In genomic region chr10:68202965-68203358, GRCh38 we compare ENCODE assay signal across 14 cellular contexts. TPM values are rescaled to one million over a fixed set of nuclear protein-coding genes. Genes with fewer than 3 reads are reported as not detected.
DNase-seq lines count a peak whose midpoint lies in the region; ATAC-seq, FAIRE-seq and TF ChIP-seq lines count a peak whose summit lies in the region.
"Had no signal": no experiment of that assay in that cellular context is flagged by ENCODE, and none has a peak within 500 bp of the region (broad histone marks: within the 10 kb centered on the region; RNA-seq: fewer than 3 reads in every experiment).

No MANE protein-coding gene starts in this region.

- H3K4me1 ChIP-seq in A549 (peaks cover 8% of the 10 kb centered on the region; the same call in 1 of the 3 replicates), RWPE2 (ENCODE audit: insufficient read depth, poor library complexity, severe bottlenecking) (no peaks in the 10 kb centered on the region), fibroblast of lung (ENCODE audit: control insufficient read depth, extremely low read depth, insufficient read depth, low read length) (no peaks in the 10 kb centered on the region)

- ATAC-seq in A549 (peak; percentile 24 to 57; a peak in 3 of 6 replicates), RWPE2 (ENCODE audit: low read depth) (peak; percentile 48; the same call in 1 of the 3 replicates), HG02759 (IDR thresholded peaks at IDR 0.05; ENCODE audit: unreplicated experiment) (no peak)

- H2AFZ ChIP-seq in fibroblast of lung (ENCODE audit: low read length): no peak overlapping the region

- no peak for TF ChIP-seq RAD21 in A549 (conservative IDR thresholded peaks at IDR 0.05 in 1 of 2, IDR thresholded peaks at IDR 0.05 in 1 of 2)

- no peaks in the 10 kb centered on the region for H4K20me1 ChIP-seq in fibroblast of lung (ENCODE audit: control insufficient read depth, extremely low read depth, insufficient read depth, low read length)

- POLR2A ChIA-PET in A549 (lab: Yijun Ruan, JAX): no interaction called here

- H3K4me3 ChIP-seq in A549: no peak overlapping the region
- no peak overlapping the region for H3K4me3 ChIP-seq in RWPE2 (ENCODE audit: severe bottlenecking)
- no peak overlapping the region for H3K4me3 ChIP-seq in fibroblast of lung (replicated peaks in 1 of 4; ENCODE audit: control extremely low read depth in 1 of 4, insufficient read depth in 1 of 4, low read depth in 3 of 4, low read length in 4 of 4)

- no peak overlapping the region for H3K27ac ChIP-seq in A549
- no peak overlapping the region for H3K27ac ChIP-seq in RWPE2 (ENCODE audit: poor library complexity, severe bottlenecking)
- H3K27ac ChIP-seq in fibroblast of lung (ENCODE audit: insufficient read depth, low read length): no peak overlapping the region

- no peak overlapping the region for H3K9ac ChIP-seq in fibroblast of lung (ENCODE audit: insufficient read depth, low read length)

- H3K27me3 ChIP-seq in RWPE2 (ENCODE audit: insufficient read depth, poor library complexity, severe bottlenecking) (no peaks in the 10 kb centered on the region), fibroblast of lung (ENCODE audit: control insufficient read depth, insufficient read depth, low read length) (no peaks in the 10 kb centered on the region)

- no peaks in the 10 kb centered on the region for H3K79me2 ChIP-seq in fibroblast of lung (ENCODE audit: control insufficient read depth, insufficient read depth, low read length)

- FAIRE-seq in A549 (lab: Jason Lieb, UNC): no peak
- FAIRE-seq: D721Med, keratinocyte had no signal

- DNase-seq in A549 (ENCODE audit: low read depth in 1 of 2, low spot score in 1 of 2) (no peak), ELR (ENCODE audit: low read depth) (peak; percentile 86), RWPE2 (ENCODE audit: low spot score) (no peak), fibroblast of lung (ENCODE audit: low read depth in 2 of 2) (peak; percentile 5 to 79), NCI-H345 (lab: John Stamatoyannopoulos, UW) (no peak), 8988T (no peak), NCI-H1092 (lab: John Stamatoyannopoulos, UW) (no peak)
- DNase-seq: effector CD8-positive, alpha-beta T cell; NCI-H2171 treated with DMSO at 0.1 percent for 48 hours had no signal

- WGBS in A549 (ENCODE audit: missing lambda C conversion rate): 33% methylated on average over 5 of the region's 5 CpGs

- no peak for TF ChIP-seq POLR2A in A549 (IDR thresholded peaks at IDR 0.05; ENCODE audit: low read length)

- no peak for TF ChIP-seq EP300 in A549 (IDR thresholded peaks at IDR 0.05)

- CTCF ChIA-PET in A549 (lab: Yijun Ruan, JAX): interaction anchor here (0.6 to 3.5 kb wide), 7 partner anchors 11 to 348 kb away, joined by 3 to 20 read pairs (median 3); no protein-coding TSS in a partner anchor

- H3K9me3 ChIP-seq in A549 (no peaks in the 10 kb centered on the region), RWPE2 (ENCODE audit: severe bottlenecking) (no peaks in the 10 kb centered on the region), fibroblast of lung (ENCODE audit: control insufficient read depth, insufficient read depth, low read depth, low read length) (no peaks in the 10 kb centered on the region)

- H3K36me3 ChIP-seq in RWPE2 (ENCODE audit: low read depth) (no peaks in the 10 kb centered on the region), fibroblast of lung (ENCODE audit: control insufficient read depth, insufficient read depth, low read length) (no peaks in the 10 kb centered on the region)

- TF ChIP-seq CTCF in A549 (IDR thresholded peaks at IDR 0.05) (no peak), RWPE2 (IDR thresholded peaks at IDR 0.05; ENCODE audit: poor library complexity, severe bottlenecking) (no peak), fibroblast of lung (conservative IDR thresholded peaks at IDR 0.05 in 1 of 2, IDR thresholded peaks at IDR 0.05 in 1 of 2; ENCODE audit: low read depth in 1 of 2, low read length in 2 of 2) (no peak)

- H3K4me2 ChIP-seq in A549: no peak overlapping the region
- no peak overlapping the region for H3K4me2 ChIP-seq in fibroblast of lung (ENCODE audit: extremely low read depth, insufficient read depth, low read length)

TF ChIP-seq in A549, 52 proteins besides CTCF, POLR2A, EP300 and RAD21:
- no peak for TF ChIP-seq TFCP2L1 (CRISPR knock-in tag; IDR thresholded peaks at IDR 0.05)
- no peak for TF ChIP-seq KDM5A (IDR thresholded peaks at IDR 0.05)
TF ChIP-seq in A549: peak in this region for 0.

RNA-seq across cellular contexts. Expression of gene ATOH7, which starts 29.0 kb away (rescaled TPM):
- polyA plus RNA-seq in A549 (2011; rRNA removed) (0.16 and 0.27 TPM in 2 replicates), A549 (2017; fragmentation: RNase III; extraction: RNeasy Plus Mini Kit Qiagen cat#74134 plus additional on column Dnase treatment) (0.08 to 0.18 TPM (median 0.09 TPM) in 3 replicates), fibroblast of lung (0.08 TPM in 1 of 2 replicates, not detected in the other)
- polyA plus RNA-seq in A549 (2012; cell fraction: cytosol; rRNA removed): 0.41 and 0.47 TPM in 2 replicates
- 0.43 TPM in 2 replicates for polyA plus RNA-seq in A549 (2012; cell fraction: nucleus; rRNA removed)
- not detected in 2 replicates for polyA minus RNA-seq in A549 (2011; rRNA and poly(A)+ RNA removed)
- total RNA-seq in fibroblast of lung: under 0.01 TPM in 1 of 2 replicates, not detected in the other
- not detected in 2 replicates for polyA plus RNA-seq in fibroblast of lung (2012)
- polyA minus RNA-seq in fibroblast of lung (ENCODE audit: low replicate concordance): not detected in 2 replicates
- total RNA-seq: T-helper 2 cell treated with Interferon-gamma antibody and Interleukin-4, amounts not matched to agents 100 ng/mL and 5 ng/mL, for 36 hours; ureter had no signal
- polyA plus RNA-seq: keratinocyte had no signal

Comparison
In these comparisons a context has a peak if more than half of its experiments do, and no peak if none do; other contexts are left out.
1. DNase-seq: peak in ELR (single experiment) and fibroblast of lung (2 of 2); none in A549 (0 of 2), RWPE2 (single experiment), NCI-H345 (single experiment), 8988T (single experiment) and NCI-H1092 (single experiment).